In the genomic region with DNA sequence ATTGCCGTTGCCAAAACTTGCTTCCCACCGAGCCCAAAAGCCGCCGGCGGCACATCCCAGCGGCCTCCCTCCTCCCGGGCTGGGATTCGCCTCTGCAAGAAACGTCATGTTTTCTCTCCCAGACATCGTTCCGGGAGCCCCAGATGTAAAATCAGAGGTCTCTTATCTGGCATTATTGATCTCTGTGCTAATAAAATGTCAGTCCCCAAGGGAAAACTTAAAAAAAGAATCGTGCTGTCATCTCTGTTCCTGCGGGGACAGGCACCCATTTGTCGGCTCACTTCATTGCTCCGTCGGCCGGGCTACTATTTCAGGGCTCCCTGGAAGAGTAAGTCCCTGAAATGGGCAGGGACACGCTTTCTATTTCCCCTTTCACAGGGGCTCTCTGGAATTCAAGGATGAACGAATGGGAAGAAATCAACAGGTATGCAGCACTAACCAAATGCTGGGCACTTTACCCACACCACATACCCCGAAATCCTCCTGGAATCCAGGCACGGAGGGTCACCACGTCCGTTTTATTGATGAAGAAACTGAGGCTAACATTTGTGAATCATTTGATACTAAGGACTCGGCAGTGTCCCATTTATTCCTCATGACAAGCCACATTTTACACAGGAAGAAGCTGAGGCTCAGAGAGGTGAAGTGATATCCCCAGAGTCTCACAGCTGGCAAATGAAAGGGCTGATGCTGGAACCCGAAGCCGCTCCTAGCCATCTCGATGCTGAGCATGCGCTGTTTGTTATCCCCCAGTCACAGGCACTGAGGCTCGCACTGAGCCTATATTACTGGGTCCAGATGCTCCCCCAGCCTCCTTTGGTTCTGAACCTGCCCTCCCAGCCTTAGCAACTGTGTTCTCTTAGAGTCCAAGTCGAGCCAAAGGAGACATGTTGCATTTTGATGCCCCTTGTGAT, we compare ENCODE assay signal across 18 cellular contexts. TPM values are rescaled to one million over a fixed set of nuclear protein-coding genes. Genes with fewer than 3 reads are reported as not detected.
DNase-seq lines count a peak whose midpoint lies in the region; ATAC-seq and TF ChIP-seq lines count a peak whose summit lies in the region.
"Had no signal": no experiment of that assay in that cellular context is flagged by ENCODE, and none has a peak within 500 bp of the region (broad histone marks: within the 10 kb centered on the region; RNA-seq: fewer than 3 reads in every experiment).

No MANE protein-coding gene starts in this region.

- CTCF ChIA-PET in Caco-2 (lab: Charles Lee) (no interaction called here), Panc1 (lab: Charles Lee) (no interaction called here)

- DNase-seq in Caco-2 (no peak), Panc1 (ENCODE audit: low read depth, low spot score) (no peak), neural progenitor cell (ENCODE audit: low spot score) (peak; percentile 57), ovary (no peak), sciatic nerve (ENCODE audit: low spot score) (no peak)
- DNase-seq in activated T-cell treated with anti-CD3 and anti-CD28 coated beads, Interleukin-2, amount 50 U/mL, for 72 hours = no peak
- DNase-seq: activated CD4-positive, alpha-beta T cell treated with anti-CD3 and anti-CD28 coated beads, Interleukin-2, amount 50 U/mL, for 48 hours; DMS53; left ventricle myocardium superior; NCI-H1930; NCI-H446 treated with DMSO at 0.1 percent for 48 hours; RPMI8226; stimulated activated naive B cell treated with anti-CD40 and anti-IgM and Interleukin-4, amounts not matched to agents 10 μg/mL and 1 μg/mL and 100 μg/mL, for 72 hours; tibial artery had no signal

- H4K20me1 ChIP-seq in neural progenitor cell (ENCODE audit: low read depth) = peaks cover 8% of the 10 kb centered on the region

- H3K9me3 Mint-ChIP-seq in Caco-2 (ENCODE audit: unreplicated experiment) (no peaks in the 10 kb centered on the region), neural progenitor cell (peaks cover 2% of the 10 kb centered on the region)
- H3K9me3 Mint-ChIP-seq in activated T-cell treated with anti-CD3 and anti-CD28 coated beads, Interleukin-2, amount 50 U/mL, for 72 hours = no peaks in the 10 kb centered on the region
- H3K9me3 Mint-ChIP-seq: activated naive CD4-positive, alpha-beta T cell treated with anti-CD3 and anti-CD28 coated beads, Interleukin-2, amount 50 U/mL, for 24 hours had no signal

- H3K27me3 Mint-ChIP-seq in Caco-2 (ENCODE audit: insufficient read depth, unreplicated experiment) (no peaks in the 10 kb centered on the region), neural progenitor cell (ENCODE audit: insufficient read depth, low read depth) (peaks cover 40% of the 10 kb centered on the region)
- peaks cover 65% of the 10 kb centered on the region for H3K27me3 Mint-ChIP-seq in activated T-cell treated with anti-CD3 and anti-CD28 coated beads, Interleukin-2, amount 50 U/mL, for 72 hours (ENCODE audit: low read depth)

- H3K36me3 Mint-ChIP-seq in Caco-2 (ENCODE audit: insufficient read depth, unreplicated experiment) (peaks cover 12% of the 10 kb centered on the region), neural progenitor cell (no peaks in the 10 kb centered on the region)
- H3K36me3 Mint-ChIP-seq in activated T-cell treated with anti-CD3 and anti-CD28 coated beads, Interleukin-2, amount 50 U/mL, for 72 hours (ENCODE audit: insufficient read depth in 2 of 2) = no peaks in the 10 kb centered on the region
- H3K36me3 Mint-ChIP-seq: activated naive CD4-positive, alpha-beta T cell treated with anti-CD3 and anti-CD28 coated beads, Interleukin-2, amount 50 U/mL, for 24 hours; stimulated activated naive B cell treated with anti-CD40 and anti-IgM and Interleukin-4, amounts not matched to agents 10 μg/mL and 1 μg/mL and 100 μg/mL, for 72 hours had no signal

- H3K4me1 Mint-ChIP-seq in Caco-2 (ENCODE audit: low read depth, unreplicated experiment) (peaks cover 28% of the 10 kb centered on the region), neural progenitor cell (peaks cover 56% of the 10 kb centered on the region)
- H3K4me1 Mint-ChIP-seq in activated T-cell treated with anti-CD3 and anti-CD28 coated beads, Interleukin-2, amount 50 U/mL, for 72 hours (ENCODE audit: low read depth) = no peaks in the 10 kb centered on the region

- TF ChIP-seq CTCF in Caco-2 (IDR thresholded peaks at IDR 0.05; ENCODE audit: insufficient read depth in 1 of 2, low read depth in 1 of 2, low read length in 1 of 2, severe bottlenecking in 1 of 2, unreplicated experiment in 1 of 2) = no peak
- TF ChIP-seq CTCF in Panc1 (IDR thresholded peaks at IDR 0.05) = no peak
- no peak for TF ChIP-seq CTCF in neural progenitor cell (IDR thresholded peaks at IDR 0.05)
- no peak for TF ChIP-seq CTCF in ovary (IDR thresholded peaks at IDR 0.05)

- TF ChIP-seq EP300 in ovary (IDR thresholded peaks at IDR 0.05) = no peak

- no peaks in the 10 kb centered on the region for H3K9me3 ChIP-seq in Caco-2
- H3K9me3 ChIP-seq in Panc1 (ENCODE audit: control insufficient read depth, insufficient read depth, low read depth, low read length) = no peaks in the 10 kb centered on the region
- no peaks in the 10 kb centered on the region for H3K9me3 ChIP-seq in neural progenitor cell (ENCODE audit: low read depth)
- no peaks in the 10 kb centered on the region for H3K9me3 ChIP-seq in ovary
- H3K9me3 ChIP-seq: tibial artery had no signal

- BruUV-seq in Caco-2 (replicated peaks; lab: Mats Ljungman, UMichigan) (no TSS peak), Panc1 (replicated peaks; lab: Mats Ljungman, UMichigan) (no TSS peak)

- POLR2A ChIA-PET in Caco-2 (lab: Charles Lee) = no interaction called here
- POLR2A ChIA-PET in Panc1 (lab: Charles Lee) = no interaction called here

- peaks cover 27% of the 10 kb centered on the region for H3F3A ChIP-seq in neural progenitor cell (ENCODE audit: low read depth)

- peak overlapping the region; percentile 43 for H3K27ac Mint-ChIP-seq in Caco-2 (ENCODE audit: unreplicated experiment)
- no peak overlapping the region for H3K27ac Mint-ChIP-seq in neural progenitor cell
- H3K27ac Mint-ChIP-seq in activated T-cell treated with anti-CD3 and anti-CD28 coated beads, Interleukin-2, amount 50 U/mL, for 72 hours = no peak overlapping the region
- H3K27ac Mint-ChIP-seq: activated naive CD4-positive, alpha-beta T cell treated with anti-CD3 and anti-CD28 coated beads, Interleukin-2, amount 50 U/mL, for 24 hours; stimulated activated naive B cell treated with anti-CD40 and anti-IgM and Interleukin-4, amounts not matched to agents 10 μg/mL and 1 μg/mL and 100 μg/mL, for 72 hours had no signal

- H3K79me2 ChIP-seq in neural progenitor cell (ENCODE audit: low read depth) = no peaks in the 10 kb centered on the region

- intact Hi-C loops in Caco-2 (cut with micrococcal nuclease; ENCODE audit: unreplicated experiment) (no loop called here), Panc1 (cut with micrococcal nuclease; ENCODE audit: unreplicated experiment) (no loop called here), ovary (cut with DNase I) (no loop called here), sciatic nerve (cut with DNase I) (no loop called here)

- H3K27me3 ChIP-seq in Caco-2 (replicated peaks; ENCODE audit: control insufficient read depth, insufficient read depth, low read length) (no peaks in the 10 kb centered on the region), Panc1 (ENCODE audit: control insufficient read depth, insufficient read depth, low read length) (no peaks in the 10 kb centered on the region), neural progenitor cell (peaks cover 33% of the 10 kb centered on the region), ovary (no peaks in the 10 kb centered on the region)

- peak overlapping the region; percentile 82 for H3K4me2 ChIP-seq in neural progenitor cell

- in situ Hi-C loops in Panc1 (cut with HindIII; ENCODE audit: low pct_unique_long_range_greater_than_20kb, low sequenced_read_pairs) = no loop called here

- no peak overlapping the region for H3K9ac ChIP-seq in neural progenitor cell

- H3K4me1 ChIP-seq in Caco-2 = peaks cover 22% of the 10 kb centered on the region
- 0 out of 2 replicates have a peak, but pooled peaks cover 5% of the 10 kb centered on the region for H3K4me1 ChIP-seq in Panc1 (ENCODE audit: control insufficient read depth, insufficient read depth, low read length)
- H3K4me1 ChIP-seq in neural progenitor cell = peaks cover 26% of the 10 kb centered on the region
- no peaks in the 10 kb centered on the region for H3K4me1 ChIP-seq in ovary (ENCODE audit: insufficient read depth)

- no peak overlapping the region for H3K27ac ChIP-seq in Panc1 (ENCODE audit: low read length)
- H3K27ac ChIP-seq in neural progenitor cell = no peak overlapping the region
- no peak overlapping the region for H3K27ac ChIP-seq in ovary
- H3K27ac ChIP-seq: tibial artery had no signal

- WGBS in ovary, 3 donors = 9 to 14% (median 11%) methylated on average over 30 of the region's 30 CpGs

- TF ChIP-seq POLR2A in ovary (IDR thresholded peaks at IDR 0.05) = no peak

- H3K4me3 Mint-ChIP-seq in Caco-2 (ENCODE audit: unreplicated experiment) (peak overlapping the region; percentile 47), neural progenitor cell (peak overlapping the region; percentile 77)
- no peak overlapping the region for H3K4me3 Mint-ChIP-seq in activated T-cell treated with anti-CD3 and anti-CD28 coated beads, Interleukin-2, amount 50 U/mL, for 72 hours
- H3K4me3 Mint-ChIP-seq: activated naive CD4-positive, alpha-beta T cell treated with anti-CD3 and anti-CD28 coated beads, Interleukin-2, amount 50 U/mL, for 24 hours; stimulated activated naive B cell treated with anti-CD40 and anti-IgM and Interleukin-4, amounts not matched to agents 10 μg/mL and 1 μg/mL and 100 μg/mL, for 72 hours had no signal

- H3K4me3 ChIP-seq in Caco-2 (ENCODE audit: low read depth, low read length) = no peak overlapping the region
- peak overlapping the region; percentile 9 to 34; a peak in 3 of 4 replicates for H3K4me3 ChIP-seq in Panc1 (ENCODE audit: low read depth in 2 of 2, low read length in 2 of 2)
- peak overlapping the region; percentile 8 for H3K4me3 ChIP-seq in iPS-11a (ENCODE audit: low read depth, low read length)
- peak overlapping the region; percentile 47 for H3K4me3 ChIP-seq in neural progenitor cell
- no peak overlapping the region for H3K4me3 ChIP-seq in ovary
- H3K4me3 ChIP-seq: tibial artery had no signal

- peak overlapping the region; percentile 80 for H2AFZ ChIP-seq in neural progenitor cell (replicated peaks)

- ATAC-seq in Panc1 = peak; percentile 37; the same call in 1 of the 2 replicates
- ATAC-seq in sciatic nerve = no peak
- ATAC-seq in activated T-cell treated with anti-CD3 and anti-CD28 coated beads, Interleukin-2, amount 50 U/mL, for 72 hours (replicated peaks in 1 of 2) = no peak
- no peak for ATAC-seq in HG03159 (IDR thresholded peaks at IDR 0.05; ENCODE audit: unreplicated experiment)
- ATAC-seq: left ventricle myocardium superior; stimulated activated naive B cell treated with anti-CD40 and anti-IgM and Interleukin-4, amounts not matched to agents 10 μg/mL and 1 μg/mL and 100 μg/mL, for 72 hours had no signal

- H3K36me3 ChIP-seq in Caco-2 (ENCODE audit: control insufficient read depth, insufficient read depth, low read length) = no peaks in the 10 kb centered on the region
- no peaks in the 10 kb centered on the region; the same call in 1 of the 2 replicates for H3K36me3 ChIP-seq in Panc1 (ENCODE audit: control insufficient read depth, insufficient read depth, low read length)
- no peaks in the 10 kb centered on the region for H3K36me3 ChIP-seq in neural progenitor cell
- H3K36me3 ChIP-seq in ovary = no peaks in the 10 kb centered on the region
- H3K36me3 ChIP-seq: tibial artery had no signal

RNA-seq across cellular contexts. Expression of a gene that starts 35.7 kb away (rescaled TPM):
- total RNA-seq in Caco-2 (2022) = 59.7 and 64.4 TPM in 2 replicates
- total RNA-seq in Panc1 (2021; ENCODE audit: unreplicated experiment) = 8.5 TPM
- 9.8 TPM for polyA plus RNA-seq in Panc1 (2012; ENCODE audit: insufficient read length)
- 0.30 and 0.93 TPM in 2 replicates for total RNA-seq in neural progenitor cell (ENCODE audit: low replicate concordance)
- total RNA-seq in ovary = under 1 TPM in 4 of 7 donors, not detected in 3; 0.24 to 0.80 (median 0.43) TPM
- under 1 TPM; 0.41 to 0.83 TPM for polyA plus RNA-seq in ovary
- 0.49 TPM for total RNA-seq in sciatic nerve
- under 1 TPM; 0.28 to 0.38 TPM for total RNA-seq in activated T-cell treated with anti-CD3 and anti-CD28 coated beads, Interleukin-2, amount 50 U/mL, for 72 hours
- total RNA-seq: endothelial cell of umbilical vein had no signal
- polyA plus RNA-seq: endothelial cell of umbilical vein had no signal

Comparison
In these comparisons a context has a peak if more than half of its experiments do, and no peak if none do; other contexts are left out.
1. H3K4me3 ChIP-seq: peak in Panc1 (2 of 2), iPS-11a (single experiment) and neural progenitor cell (single experiment); none in Caco-2 (single experiment) and ovary (single experiment).
2. H3K4me3 Mint-ChIP-seq: peak in Caco-2 (single experiment) and neural progenitor cell (single experiment); none in activated T-cell treated with anti-CD3 and anti-CD28 coated beads, Interleukin-2, amount 50 U/mL, for 72 hours (0 of 2).